In genomic region chr6:130524552-130524951, GRCh38 we compare ENCODE assay signal across 14 cellular contexts.
A peak's percentile ranks its signal among the peaks of the same experiment; 100 is the strongest.
DNase-seq lines count a peak whose midpoint lies in the region; ATAC-seq and TF ChIP-seq lines count a peak whose summit lies in the region.
"Had no signal": no experiment of that assay in that cellular context is flagged by ENCODE, and none has a peak within 500 bp of the region (broad histone marks: within the 10 kb centered on the region; RNA-seq: fewer than 3 reads in every experiment).

No MANE protein-coding gene starts in this region.

- ATAC-seq in DND-41 (ENCODE audit: insufficient read depth, low read depth) = peak; percentile 74
- peak; percentile 47 for ATAC-seq in central memory CD8-positive, alpha-beta T cell (replicated peaks; ENCODE audit: extremely low read depth, poor library complexity, severe bottlenecking)
- ATAC-seq: left lobe of liver, psoas muscle, Right ventricle myocardium inferior had no signal

- no peak for TF ChIP-seq POLR2A in esophagus squamous epithelium (IDR thresholded peaks at IDR 0.05)

- H3K4me2 ChIP-seq in BLaER1 treated with 17β-estradiol and CSF1 and Interleukin-3, amounts not matched to agents 10 nM and 100 nM = peak overlapping the region; percentile 72 to 87 (median 78)
- peak overlapping the region; percentile 43 for H3K4me2 ChIP-seq in DND-41 (ENCODE audit: insufficient read depth, low read length)

- no peaks in the 10 kb centered on the region for H3K27me3 ChIP-seq in BLaER1 treated with 17β-estradiol and CSF1 and Interleukin-3, amounts not matched to agents 10 nM and 100 nM
- H3K27me3 ChIP-seq in DND-41 (ENCODE audit: insufficient read depth, low read length, poor library complexity) (no peaks in the 10 kb centered on the region), esophagus squamous epithelium (no peaks in the 10 kb centered on the region)
- H3K27me3 ChIP-seq: tibial nerve had no signal

- H3K27me3 Mint-ChIP-seq in IgD-negative memory B cell = no peaks in the 10 kb centered on the region
- H3K27me3 Mint-ChIP-seq in central memory CD8-positive, alpha-beta T cell = no peaks in the 10 kb centered on the region
- H3K27me3 Mint-ChIP-seq: dendritic cell treated with granulocyte-macrophage colony-stimulating factor and Interleukin-4, amounts not matched to agents 40 ng/mL and 50 ng/mL, for 4 days had no signal

- H3K36me3 ChIP-seq in BLaER1 treated with 17β-estradiol and CSF1 and Interleukin-3, amounts not matched to agents 10 nM and 100 nM = no peaks in the 10 kb centered on the region
- H3K36me3 ChIP-seq in DND-41 (ENCODE audit: insufficient read depth, low read length) (no peaks in the 10 kb centered on the region), esophagus squamous epithelium (no peaks in the 10 kb centered on the region)
- H3K36me3 ChIP-seq: tibial nerve had no signal

- H3K4me3 Mint-ChIP-seq in IgD-negative memory B cell = no peak overlapping the region
- no peak overlapping the region for H3K4me3 Mint-ChIP-seq in central memory CD8-positive, alpha-beta T cell
- H3K4me3 Mint-ChIP-seq: dendritic cell treated with granulocyte-macrophage colony-stimulating factor and Interleukin-4, amounts not matched to agents 40 ng/mL and 50 ng/mL, for 4 days had no signal

- TF ChIP-seq CTCF in DND-41 (IDR thresholded peaks at IDR 0.05; ENCODE audit: borderline replicate concordance, extremely low read depth, low read length, poor library complexity, severe bottlenecking) (peak; percentile 4), esophagus squamous epithelium (IDR thresholded peaks at IDR 0.05) (no peak)

- H3K27ac ChIP-seq in BLaER1 treated with 17β-estradiol and CSF1 and Interleukin-3, amounts not matched to agents 10 nM and 100 nM = peak overlapping the region in 10 of 11 experiments; percentile 51 to 91 (median 57); a peak in 21 of 22 replicates
- H3K27ac ChIP-seq in DND-41 (ENCODE audit: low read length) (peak overlapping the region; percentile 85), esophagus squamous epithelium (no peak overlapping the region)
- H3K27ac ChIP-seq: psoas muscle, tibial nerve had no signal

- no peaks in the 10 kb centered on the region for H3K36me3 Mint-ChIP-seq in IgD-negative memory B cell
- H3K36me3 Mint-ChIP-seq in central memory CD8-positive, alpha-beta T cell (ENCODE audit: insufficient read depth) = peaks cover 2% of the 10 kb centered on the region

- peak overlapping the region in 2 of 3 donors; percentile 83 to 87 for H3K27ac Mint-ChIP-seq in IgD-negative memory B cell
- peak overlapping the region; percentile 84 for H3K27ac Mint-ChIP-seq in central memory CD8-positive, alpha-beta T cell (ENCODE audit: low read depth)
- H3K27ac Mint-ChIP-seq: dendritic cell treated with granulocyte-macrophage colony-stimulating factor and Interleukin-4, amounts not matched to agents 40 ng/mL and 50 ng/mL, for 4 days had no signal

- 96 to 98% methylated on average over 4 to 5 of the region's 5 CpGs for WGBS in esophagus squamous epithelium, 2 donors

- H3K79me2 ChIP-seq in DND-41 (ENCODE audit: insufficient read depth, low read length) = no peaks in the 10 kb centered on the region

- H3K4me1 ChIP-seq in BLaER1 treated with 17β-estradiol and CSF1 and Interleukin-3, amounts not matched to agents 10 nM and 100 nM = peaks cover 43 to 58% (median 51%) of the 10 kb centered on the region in 10 experiments
- H3K4me1 ChIP-seq in DND-41 (ENCODE audit: insufficient read depth, low read length) (peaks cover 52% of the 10 kb centered on the region), esophagus squamous epithelium (peaks cover 0 to 19% (median 0%) of the 10 kb centered on the region in 3 donors)

- peak overlapping the region; percentile 3; the same call in 1 of the 2 replicates for H2AFZ ChIP-seq in DND-41 (ENCODE audit: low read depth, low read length)

- H3K9ac ChIP-seq in BLaER1 treated with 17β-estradiol and CSF1 and Interleukin-3, amounts not matched to agents 10 nM and 100 nM = peak overlapping the region in 7 of 11 experiments; percentile 7 to 74 (median 34); a peak in 8 of 22 replicates
- H3K9ac ChIP-seq in DND-41 (ENCODE audit: low read depth, low read length) = peak overlapping the region; percentile 43

- peaks cover 11 to 45% (median 29%) of the 10 kb centered on the region in 11 experiments; a peak in 18 of 22 replicates for H3K9me3 ChIP-seq in BLaER1 treated with 17β-estradiol and CSF1 and Interleukin-3, amounts not matched to agents 10 nM and 100 nM (replicated peaks in 1 of 11)
- H3K9me3 ChIP-seq in DND-41 (ENCODE audit: insufficient read depth, low read length, severe bottlenecking) = no peaks in the 10 kb centered on the region
- no peaks in the 10 kb centered on the region for H3K9me3 ChIP-seq in esophagus squamous epithelium
- H3K9me3 ChIP-seq: psoas muscle, tibial nerve had no signal

- peak; percentile 76 for DNase-seq in DND-41
- DNase-seq in central memory CD8-positive, alpha-beta T cell (ENCODE audit: low spot score in 2 of 2) = no peak
- no peak for DNase-seq in esophagus squamous epithelium (lab: John Stamatoyannopoulos, UW)
- no peak for DNase-seq in RKO (ENCODE audit: low spot score)
- DNase-seq in MV-4-11 (lab: John Stamatoyannopoulos, UW) = no peak
- DNase-seq: C1 segment of cervical spinal cord, NCI-H2029 treated with DMSO at 0.1 percent for 48 hours, psoas muscle had no signal

- intact Hi-C loops in esophagus squamous epithelium (cut with DNase I) = no loop called here

- H3K4me3 ChIP-seq in BLaER1 treated with 17β-estradiol and CSF1 and Interleukin-3, amounts not matched to agents 10 nM and 100 nM = no peak overlapping the region
- H3K4me3 ChIP-seq in DND-41 (ENCODE audit: low read depth in 1 of 2, low read length in 2 of 2) (no peak overlapping the region), esophagus squamous epithelium (no peak overlapping the region)
- H3K4me3 ChIP-seq: psoas muscle, tibial nerve had no signal

- H3K4me1 Mint-ChIP-seq in IgD-negative memory B cell = peaks cover 29 to 32% (median 31%) of the 10 kb centered on the region in 3 donors
- peaks cover 34% of the 10 kb centered on the region for H3K4me1 Mint-ChIP-seq in central memory CD8-positive, alpha-beta T cell

- H3K9me3 Mint-ChIP-seq in IgD-negative memory B cell = no peaks in the 10 kb centered on the region
- H3K9me3 Mint-ChIP-seq in central memory CD8-positive, alpha-beta T cell = peaks cover 8% of the 10 kb centered on the region

- H4K20me1 ChIP-seq in BLaER1 treated with 17β-estradiol and CSF1 and Interleukin-3, amounts not matched to agents 10 nM and 100 nM = no peaks in the 10 kb centered on the region
- H4K20me1 ChIP-seq in DND-41 (ENCODE audit: insufficient read depth, low read length) = no peaks in the 10 kb centered on the region

Comparison
In these comparisons a context has a peak if more than half of its experiments do, and no peak if none do; other contexts are left out.
1. H3K27ac ChIP-seq: peak in BLaER1 treated with 17β-estradiol and CSF1 and Interleukin-3, amounts not matched to agents 10 nM and 100 nM (10 of 11) and DND-41 (single experiment); none in esophagus squamous epithelium (0 of 4).